ENCODE assay signal across 8 cellular contexts in genomic region chr12:19129486-19130223, GRCh38. TPM values are rescaled to one million over a fixed set of nuclear protein-coding genes. Genes with fewer than 3 reads are reported as not detected.
DNase-seq lines count a peak whose midpoint lies in the region; ATAC-seq, FAIRE-seq and TF ChIP-seq lines count a peak whose summit lies in the region.

Gene PLEKHA5, plus strand, starts transcription at chr12:19129733. Its CDS starts 67 bp downstream, at chr12:19129800.

- 0 to 2% (median 1%) methylated on average over 42 to 103 of the region's 103 CpGs for WGBS in small intestine, 3 donors

- DNase-seq in AG08396 (ENCODE audit: low spot score) (peak; percentile 92), NCI-H146 treated with DMSO at 0.1 percent for 48 hours (lab: John Stamatoyannopoulos, UW; ENCODE audit: unreplicated experiment) (peak; percentile 81), UCSD-AML1 (lab: John Stamatoyannopoulos, UW; ENCODE audit: unreplicated experiment) (peak; percentile 87), colonic mucosa (peak; percentile 70), kidney (peak; percentile 90), small intestine (peak; percentile 76)

- intact Hi-C loops in colonic mucosa (cut with DNase I) = no loop called here
- intact Hi-C loops in kidney (cut with DNase I) = no loop called here

- ATAC-seq in GM18909 (IDR thresholded peaks at IDR 0.05; ENCODE audit: poor library complexity, unreplicated experiment) (peak; percentile 56), HG02852 (IDR thresholded peaks at IDR 0.05; ENCODE audit: unreplicated experiment) (no peak)

- H3K9ac ChIP-seq in colonic mucosa (ENCODE audit: low read depth in 2 of 2, low read length in 2 of 2) (peak within 1 kb of the TSS; percentile 80 to 90), kidney (ENCODE audit: low read length in 2 of 2) (peak within 1 kb of the TSS; percentile 76 to 93)

- FAIRE-seq in kidney (lab: Jason Lieb, UNC) (no peak), small intestine (lab: Jason Lieb, UNC) (no peak)

- H3K4me1 ChIP-seq in colonic mucosa = no peaks in the 10 kb centered on the region
- no peaks in the 10 kb centered on the region for H3K4me1 ChIP-seq in kidney (ENCODE audit: control insufficient read depth in 1 of 2, insufficient read depth in 1 of 2, low read depth in 1 of 2, low read length in 2 of 2)
- H3K4me1 ChIP-seq in small intestine (ENCODE audit: control insufficient read depth in 2 of 2, insufficient read depth in 1 of 2, low read depth in 1 of 2, low read length in 1 of 2) = no peaks in the 10 kb centered on the region

- no peaks in the 10 kb centered on the region for H3K27me3 ChIP-seq in colonic mucosa
- H3K27me3 ChIP-seq in small intestine (ENCODE audit: control insufficient read depth in 2 of 2, insufficient read depth in 2 of 2, low read length in 2 of 2) = no peaks in the 10 kb centered on the region

- H3K4me3 ChIP-seq in colonic mucosa = peak within 1 kb of the TSS; percentile 90
- peak within 1 kb of the TSS; percentile 90 to 96 for H3K4me3 ChIP-seq in kidney (ENCODE audit: low read length in 2 of 2)
- H3K4me3 ChIP-seq in small intestine (ENCODE audit: low read depth in 1 of 2, low read length in 2 of 2) = peak within 1 kb of the TSS; percentile 69 to 94

- H3K27ac ChIP-seq in colonic mucosa (peak within 1 kb of the TSS; percentile 88), kidney (ENCODE audit: low read depth in 2 of 2, low read length in 2 of 2) (peak within 1 kb of the TSS; percentile 86 to 89), small intestine (ENCODE audit: low read depth in 1 of 2, low read length in 1 of 2) (peak within 1 kb of the TSS; percentile 84 to 86)

- TF ChIP-seq CTCF in colonic mucosa (IDR thresholded peaks at IDR 0.05) = no peak
- no peak for TF ChIP-seq CTCF in kidney (IDR thresholded peaks at IDR 0.05; ENCODE audit: borderline replicate concordance, extremely low read depth, insufficient read depth)

- H3K9me3 ChIP-seq in colonic mucosa (no peaks in the 10 kb centered on the region), kidney (ENCODE audit: control insufficient read depth in 1 of 2, low read length in 2 of 2) (peaks cover 2 to 18% of the 10 kb centered on the region in 2 donors), small intestine (ENCODE audit: control insufficient read depth, low read depth) (no peaks in the 10 kb centered on the region)

- H3K36me3 ChIP-seq in colonic mucosa (no peaks in the 10 kb centered on the region), kidney (ENCODE audit: control insufficient read depth in 1 of 2, insufficient read depth in 2 of 2, low read length in 2 of 2) (no peaks in the 10 kb centered on the region), small intestine (ENCODE audit: control insufficient read depth in 2 of 2, insufficient read depth in 2 of 2, low read length in 2 of 2) (no peaks in the 10 kb centered on the region)

RNA-seq across cellular contexts. Expression of gene PLEKHA5, which starts in this region (rescaled TPM):
- total RNA-seq in colonic mucosa = 10 to 100 TPM; 31.0 to 32.7 TPM
- total RNA-seq in kidney = 52.9 TPM
- 26.6 TPM for polyA plus RNA-seq in kidney (ENCODE audit: insufficient read depth, low read depth, low replicate concordance)
- polyA plus RNA-seq in small intestine = 10 to 100 TPM; 13.2 to 23.7 (median 15.4) TPM
